Comparison of ENCODE assay signal across 16 cellular contexts in genomic region chr12:2637371-2637770, GRCh38.
"Had no signal": no experiment of that assay in that cellular context is flagged by ENCODE, and none has a peak within 500 bp of the region (broad histone marks: within the 10 kb centered on the region; RNA-seq: fewer than 3 reads in every experiment).

No MANE protein-coding gene starts in this region.

- H3K4me1 ChIP-seq: colonic mucosa had no signal

- DNase-seq: activated CD4-positive, alpha-beta T cell treated with anti-CD3 and anti-CD28 coated beads, Interleukin-2, amount 50 U/mL, for 1 hour; activated CD8-positive, alpha-beta memory T cell treated with anti-CD3 and anti-CD28 coated beads for 24 hours; activated naive CD4-positive, alpha-beta T cell treated with Interleukin-2 at 50 U/mL for 16 hours; activated naive CD8-positive, alpha-beta T cell treated with anti-CD3 and anti-CD28 coated beads, Interleukin-2, amount 50 U/mL, for 24 hours; colonic mucosa; effector CD8-positive, alpha-beta T cell; foreskin fibroblast; hypothalamus; naive thymus-derived CD8-positive, alpha-beta T cell; stimulated activated CD4-positive, alpha-beta T cell treated with anti-CD3 and anti-CD28 coated beads, Interleukin-4, amount 100 ng/mL, for 4 hours; stimulated activated CD8-positive, alpha-beta memory T cell treated with anti-CD3 and anti-CD28 coated beads, Interleukin-4, amount 100 ng/mL, for 48 hours; stimulated activated naive CD8-positive, alpha-beta T cell treated with anti-CD3 and anti-CD28 coated beads, Interleukin-15, Interleukin-2, amounts not matched to agents 100 U/mL and 50 U/mL, for 24 hours had no signal

- H3K36me3 ChIP-seq: colonic mucosa, neutrophil had no signal

- H3K4me3 ChIP-seq: colonic mucosa, lung, skin epidermis had no signal

- ATAC-seq: activated CD4-positive, CD25-positive, alpha-beta regulatory T cell treated with anti-CD3 and anti-CD28 coated beads, Interleukin-2, amount 50 U/mL, for 24 hours; activated naive CD8-positive, alpha-beta T cell treated with anti-CD3 and anti-CD28 coated beads, Interleukin-2, amount 50 U/mL, for 24 hours; naive thymus-derived CD8-positive, alpha-beta T cell; stimulated activated naive CD8-positive, alpha-beta T cell treated with anti-CD3 and anti-CD28 coated beads, Interleukin-15, Interleukin-2, amounts not matched to agents 100 U/mL and 50 U/mL, for 24 hours had no signal

- H3K27me3 ChIP-seq: colonic mucosa had no signal

- H3K27ac ChIP-seq: colonic mucosa, neutrophil had no signal

- H3K9me3 ChIP-seq: colonic mucosa, neutrophil had no signal
